In the genomic region with DNA sequence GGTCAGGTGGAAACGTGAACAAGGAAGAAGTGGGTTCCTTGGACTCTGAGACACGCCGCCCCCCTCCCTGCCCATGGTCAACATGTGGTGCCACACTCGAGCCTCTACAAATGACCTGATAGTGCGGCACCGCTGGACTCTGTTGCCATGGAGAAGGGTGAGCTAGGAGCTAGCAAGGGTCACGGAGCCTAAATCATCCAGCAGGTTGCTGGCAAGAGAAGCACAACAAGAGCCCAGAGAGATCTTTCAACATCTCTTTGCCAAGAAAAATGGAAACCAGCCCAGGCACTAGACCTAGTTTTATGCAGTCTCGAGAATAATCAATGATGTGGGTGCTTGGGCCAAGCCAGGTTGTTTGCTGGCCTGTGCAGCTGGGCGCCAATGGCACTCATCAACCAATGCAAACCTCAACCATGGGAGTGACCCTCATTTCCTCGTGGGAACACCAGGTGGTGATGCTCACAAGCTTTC, we compare ENCODE assay signal across 22 cellular contexts.
DNase-seq lines count a peak whose midpoint lies in the region; ATAC-seq, FAIRE-seq and TF ChIP-seq lines count a peak whose summit lies in the region.
"Had no signal": no experiment of that assay in that cellular context is flagged by ENCODE, and none has a peak within 500 bp of the region (broad histone marks: within the 10 kb centered on the region; RNA-seq: fewer than 3 reads in every experiment).

No MANE protein-coding gene starts in this region.

- no peak for TF ChIP-seq CTCF in CD8-positive, alpha-beta T cell (IDR thresholded peaks at IDR 0.05)
- TF ChIP-seq CTCF in H1 (IDR thresholded peaks at IDR 0.05; ENCODE audit: control extremely low read depth in 1 of 3, insufficient read depth in 1 of 3, low read depth in 1 of 3, low read length in 3 of 3): no peak
- TF ChIP-seq CTCF in natural killer cell (IDR thresholded peaks at IDR 0.05): no peak

- H3K14ac ChIP-seq in H1 (ENCODE audit: insufficient read length): no peak overlapping the region

- H3K4me1 ChIP-seq in BLaER1 treated with 17β-estradiol and CSF1 and Interleukin-3, amounts not matched to agents 10 nM and 100 nM: peaks cover 34 to 100% (median 96%) of the 10 kb centered on the region in 10 experiments
- H3K4me1 ChIP-seq in CD8-positive, alpha-beta T cell (ENCODE audit: insufficient read depth, low read length): peaks cover 58% of the 10 kb centered on the region
- H3K4me1 ChIP-seq in H1 (replicated peaks in 1 of 4; ENCODE audit: control insufficient read depth in 3 of 4, insufficient read depth in 4 of 4, low read length in 3 of 4): peaks cover 0 to 5% (median 2%) of the 10 kb centered on the region in 4 experiments; a peak in 3 of 7 replicates

- H2BK20ac ChIP-seq in H1 (ENCODE audit: low read length): no peak overlapping the region

- CTCF ChIA-PET in CD8-positive, alpha-beta T cell (lab: Charles Lee): interaction anchor here (1.2 to 17.1 kb wide), 4 partner anchors 24 to 136 kb away, joined by 3 to 337 read pairs (median 6); no protein-coding TSS in a partner anchor
- CTCF ChIA-PET in H1 (lab: Charles Lee; ENCODE audit: partially characterized antibody): interaction anchor here (0.8 to 11.7 kb wide), 10 partner anchors 9 to 142 kb away, joined by 3 to 246 read pairs (median 4); no protein-coding TSS in a partner anchor

- no peaks in the 10 kb centered on the region for H3K27me3 Mint-ChIP-seq in CD8-positive, alpha-beta T cell (ENCODE audit: low read depth)
- no peaks in the 10 kb centered on the region for H3K27me3 Mint-ChIP-seq in natural killer cell (ENCODE audit: low read depth in 2 of 2)
- H3K27me3 Mint-ChIP-seq: central memory CD8-positive, alpha-beta T cell had no signal

- no peak for TF ChIP-seq EP300 in H1 (IDR thresholded peaks at IDR 0.05; ENCODE audit: borderline replicate concordance in 1 of 2, low read depth in 2 of 2, low read length in 2 of 2)

- no peak for DNase-seq in CD8-positive, alpha-beta T cell
- DNase-seq in H1 (ENCODE audit: low read depth in 1 of 2, low spot score in 2 of 2) (no peak), natural killer cell (no peak), DMS114 treated with DMSO at 0.1 percent for 48 hours (lab: John Stamatoyannopoulos, UW; ENCODE audit: unreplicated experiment) (no peak), kidney tubule cell (ENCODE audit: low spot score) (no peak), SKM-1 (lab: John Stamatoyannopoulos, UW; ENCODE audit: unreplicated experiment) (no peak)
- DNase-seq: DMS79; H9; KG1; left cardiac atrium; NCI-H510A treated with DMSO at 0.1 percent for 48 hours; ovary; right cardiac atrium; SJCRH30; stimulated activated CD4-positive, alpha-beta T cell treated with anti-CD3 and anti-CD28 coated beads, Interleukin-4, amount 100 ng/mL, for 1 hour; stimulated activated naive CD4-positive, alpha-beta T cell treated with Interleukin-2 at 50 U/mL for 16 hours had no signal

- no peaks in the 10 kb centered on the region for H3K9me3 Mint-ChIP-seq in CD8-positive, alpha-beta T cell
- H3K9me3 Mint-ChIP-seq in natural killer cell: no peaks in the 10 kb centered on the region
- H3K9me3 Mint-ChIP-seq: central memory CD8-positive, alpha-beta T cell; H9; T-helper 1 cell treated with Interleukin-12 subunit alpha and Interleukin-12 subunit beta and Interleukin-4 antibody, amounts not matched to agents 30 μg/mL and 1 μg/mL, for 36 hours had no signal

- H4K91ac ChIP-seq in H1 (replicated peaks; ENCODE audit: insufficient read length, low read length): no peak overlapping the region

- H2BK120ac ChIP-seq in H1 (replicated peaks; ENCODE audit: low read depth, low read length): no peak overlapping the region

- H3K79me2 ChIP-seq in H1 (ENCODE audit: control insufficient read depth in 1 of 2, insufficient read depth in 2 of 2, low read length in 2 of 2): no peaks in the 10 kb centered on the region

- no peak overlapping the region for H3K4me3 ChIP-seq in BLaER1 treated with 17β-estradiol and CSF1 and Interleukin-3, amounts not matched to agents 10 nM and 100 nM
- no peak overlapping the region for H3K4me3 ChIP-seq in CD8-positive, alpha-beta T cell (ENCODE audit: low read depth, low read length)
- H3K4me3 ChIP-seq in H1 (ENCODE audit: extremely low read depth in 1 of 4, insufficient read depth in 2 of 4, low read depth in 3 of 4, low read length in 4 of 4): no peak overlapping the region
- H3K4me3 ChIP-seq: ovary, SJCRH30, thoracic aorta had no signal

- H4K5ac ChIP-seq in H1 (ENCODE audit: insufficient read length, low read depth, low read length): no peak overlapping the region

- FAIRE-seq in H1 (lab: Jason Lieb, UNC): no peak

- 93% methylated on average over 10 of the region's 10 CpGs; no CpG with 5 or more reads in 1 of the 2 experiments for WGBS in H1 (ENCODE audit: extremely low coverage in 1 of 2, insufficient coverage in 1 of 2, insufficient read length in 1 of 2, insufficient replicate concordance in 2 of 2, low coverage in 1 of 2, low lambda C conversion rate in 2 of 2, missing lambda C conversion rate in 1 of 2), 2 experiments

- H3K18ac ChIP-seq in H1 (ENCODE audit: extremely low read depth, low read length): no peak overlapping the region

- H2BK5ac ChIP-seq in H1 (ENCODE audit: low read depth, low read length): no peak overlapping the region

- peaks cover 76% of the 10 kb centered on the region for H3K36me3 Mint-ChIP-seq in CD8-positive, alpha-beta T cell
- H3K36me3 Mint-ChIP-seq in natural killer cell: peaks cover 6% of the 10 kb centered on the region

- H3K79me1 ChIP-seq in H1 (ENCODE audit: low read depth, low read length): no peaks in the 10 kb centered on the region

- no peak overlapping the region for H3K56ac ChIP-seq in H1 (replicated peaks; ENCODE audit: insufficient read length, low read depth, low read length)

- TF ChIP-seq RAD21 in H1 (IDR thresholded peaks at IDR 0.05 in 1 of 2, conservative IDR thresholded peaks at IDR 0.05 in 1 of 2; ENCODE audit: low read depth in 2 of 2, low read length in 2 of 2): peak; percentile 5 to 17; a peak in 1 of 4 replicates

- peak overlapping the region in 9 of 11 experiments; percentile 64 to 91 (median 89); a peak in 14 of 22 replicates for H3K4me2 ChIP-seq in BLaER1 treated with 17β-estradiol and CSF1 and Interleukin-3, amounts not matched to agents 10 nM and 100 nM
- no peak overlapping the region for H3K4me2 ChIP-seq in H1 (ENCODE audit: insufficient read depth in 1 of 2, low read depth in 2 of 2, low read length in 2 of 2)

- H3K23ac ChIP-seq in H1 (ENCODE audit: insufficient read length): no peak overlapping the region

- no peak overlapping the region for H3K27ac ChIP-seq in BLaER1 treated with 17β-estradiol and CSF1 and Interleukin-3, amounts not matched to agents 10 nM and 100 nM
- no peak overlapping the region for H3K27ac ChIP-seq in CD8-positive, alpha-beta T cell (ENCODE audit: low read depth, low read length)
- H3K27ac ChIP-seq in H1 (ENCODE audit: low read depth, low read length): no peak overlapping the region
- H3K27ac ChIP-seq: ovary, SJCRH30, thoracic aorta had no signal

- POLR2A ChIA-PET in CD8-positive, alpha-beta T cell (lab: Charles Lee): interaction anchor here (1.2 to 2.4 kb wide), 3 partner anchors 30 to 157 kb away, joined by 3 to 7 read pairs (median 4); no protein-coding TSS in a partner anchor
- POLR2A ChIA-PET in H1 (lab: Charles Lee; ENCODE audit: partially characterized antibody): interaction anchor here (1.5 to 1.7 kb wide), 2 partner anchors 9 to 18 kb away, joined by 3 to 5 read pairs; no protein-coding TSS in a partner anchor

- no peak for ATAC-seq in CD8-positive, alpha-beta T cell
- ATAC-seq in natural killer cell (no peak), GM21447 (IDR thresholded peaks at IDR 0.05; ENCODE audit: unreplicated experiment) (no peak)
- ATAC-seq: left cardiac atrium, Panc1, right cardiac atrium had no signal

- intact Hi-C loops in CD8-positive, alpha-beta T cell (cut with DNase I, micrococcal nuclease): no loop called here
- intact Hi-C loops in natural killer cell (cut with micrococcal nuclease): no loop called here

- H2AK5ac ChIP-seq in H1 (ENCODE audit: low read depth, low read length): no peak overlapping the region

- H3K23me2 ChIP-seq in H1 (ENCODE audit: low read depth, low read length): no peaks in the 10 kb centered on the region

- H2AFZ ChIP-seq in H1 (ENCODE audit: low read length): no peak overlapping the region

- no peak overlapping the region for H2BK15ac ChIP-seq in H1 (ENCODE audit: low read length)

- H3K4me1 Mint-ChIP-seq in CD8-positive, alpha-beta T cell (ENCODE audit: low read depth): peaks cover 62% of the 10 kb centered on the region
- H3K4me1 Mint-ChIP-seq in natural killer cell: peaks cover 45 to 54% of the 10 kb centered on the region in 2 donors

- peaks cover 0 to 18% (median 0%) of the 10 kb centered on the region in 11 experiments; a peak in 6 of 22 replicates for H4K20me1 ChIP-seq in BLaER1 treated with 17β-estradiol and CSF1 and Interleukin-3, amounts not matched to agents 10 nM and 100 nM
- no peaks in the 10 kb centered on the region for H4K20me1 ChIP-seq in H1 (replicated peaks in 1 of 2; ENCODE audit: control insufficient read depth in 1 of 2, insufficient read depth in 2 of 2, low read length in 2 of 2)

- H3K27me3 ChIP-seq in BLaER1 treated with 17β-estradiol and CSF1 and Interleukin-3, amounts not matched to agents 10 nM and 100 nM: no peaks in the 10 kb centered on the region
- no peaks in the 10 kb centered on the region for H3K27me3 ChIP-seq in CD8-positive, alpha-beta T cell (ENCODE audit: insufficient read depth, low read length)
- H3K27me3 ChIP-seq in H1 (replicated peaks in 1 of 4; ENCODE audit: control insufficient read depth in 3 of 4, extremely low read depth in 1 of 4, insufficient read depth in 3 of 4, low read length in 3 of 4): no peaks in the 10 kb centered on the region
- H3K27me3 ChIP-seq: ovary had no signal

- H3K4me3 Mint-ChIP-seq in CD8-positive, alpha-beta T cell: no peak overlapping the region
- no peak overlapping the region for H3K4me3 Mint-ChIP-seq in natural killer cell
- H3K4me3 Mint-ChIP-seq: H9; T-helper 1 cell treated with Interleukin-12 subunit alpha and Interleukin-12 subunit beta and Interleukin-4 antibody, amounts not matched to agents 30 μg/mL and 1 μg/mL, for 36 hours had no signal

- TF ChIP-seq POLR2A in H1 (IDR thresholded peaks at IDR 0.05; ENCODE audit: control extremely low read depth in 1 of 2, low read depth in 2 of 2, low read length in 2 of 2): no peak

- no peak overlapping the region for H2BK12ac ChIP-seq in H1 (ENCODE audit: low read depth, low read length)

- H3K9me3 ChIP-seq in BLaER1 treated with 17β-estradiol and CSF1 and Interleukin-3, amounts not matched to agents 10 nM and 100 nM (replicated peaks in 1 of 11): no peaks in the 10 kb centered on the region
- H3K9me3 ChIP-seq in CD8-positive, alpha-beta T cell (ENCODE audit: low read length): no peaks in the 10 kb centered on the region
- no peaks in the 10 kb centered on the region for H3K9me3 ChIP-seq in H1 (ENCODE audit: insufficient read depth in 2 of 2, low read depth in 1 of 2, low read length in 1 of 2)
- H3K9me3 ChIP-seq: ovary, SJCRH30, thoracic aorta had no signal

- peaks cover 16 to 49% (median 34%) of the 10 kb centered on the region in 11 experiments; a peak in 17 of 22 replicates for H3K36me3 ChIP-seq in BLaER1 treated with 17β-estradiol and CSF1 and Interleukin-3, amounts not matched to agents 10 nM and 100 nM
- H3K36me3 ChIP-seq in CD8-positive, alpha-beta T cell (ENCODE audit: insufficient read depth, low read length): peaks cover 27% of the 10 kb centered on the region
- H3K36me3 ChIP-seq in H1 (ENCODE audit: control insufficient read depth in 2 of 4, insufficient read depth in 4 of 4, low read length in 3 of 4): no peaks in the 10 kb centered on the region
- H3K36me3 ChIP-seq: ovary, SJCRH30, thoracic aorta had no signal

- no peak overlapping the region for H3K4ac ChIP-seq in H1 (replicated peaks; ENCODE audit: insufficient read length, low read depth, low read length)

- H4K8ac ChIP-seq in H1 (ENCODE audit: extremely low read depth, insufficient read depth, low read length): no peak overlapping the region

- peak overlapping the region; percentile 97 for H3K27ac Mint-ChIP-seq in CD8-positive, alpha-beta T cell
- peak overlapping the region; percentile 82 to 93 for H3K27ac Mint-ChIP-seq in natural killer cell
- H3K27ac Mint-ChIP-seq: T-helper 1 cell treated with Interleukin-12 subunit alpha and Interleukin-12 subunit beta and Interleukin-4 antibody, amounts not matched to agents 30 μg/mL and 1 μg/mL, for 36 hours had no signal

- no peak overlapping the region for H3K9ac ChIP-seq in BLaER1 treated with 17β-estradiol and CSF1 and Interleukin-3, amounts not matched to agents 10 nM and 100 nM
- H3K9ac ChIP-seq in H1 (replicated peaks in 1 of 4; ENCODE audit: extremely low read depth in 1 of 4, low read depth in 3 of 4, low read length in 3 of 4): no peak overlapping the region

Comparison
In these comparisons a context has a peak if more than half of its experiments do, and no peak if none do; other contexts are left out.
1. H3K4me2 ChIP-seq: peak in BLaER1 treated with 17β-estradiol and CSF1 and Interleukin-3, amounts not matched to agents 10 nM and 100 nM (9 of 11); none in H1 (0 of 2).